ENCODE assay signal across 24 cellular contexts in genomic region chr1:45373573-45373972, GRCh38. TPM values are rescaled to one million over a fixed set of nuclear protein-coding genes. Genes with fewer than 3 reads are reported as not detected.
DNase-seq lines count a peak whose midpoint lies in the region; ATAC-seq, FAIRE-seq and TF ChIP-seq lines count a peak whose summit lies in the region.
"Had no signal": no experiment of that assay in that cellular context is flagged by ENCODE, and none has a peak within 500 bp of the region (broad histone marks: within the 10 kb centered on the region; RNA-seq: fewer than 3 reads in every experiment).

No MANE protein-coding gene starts in this region.

- no peaks in the 10 kb centered on the region for H4K20me1 ChIP-seq in GM12878 (ENCODE audit: control insufficient read depth, insufficient read depth)

- TF ChIP-seq RAD21 in GM12878 (IDR thresholded peaks at IDR 0.05; ENCODE audit: insufficient read depth, low read depth, low read length): no peak

- BruUV-seq in GM12878 (replicated peaks; lab: Mats Ljungman, UMichigan): no TSS peak

- peaks cover 0 to 1% (median 0%) of the 10 kb centered on the region in 7 donors for H3K9me3 Mint-ChIP-seq in CD4-positive, CD25-positive, alpha-beta regulatory T cell
- H3K9me3 Mint-ChIP-seq in IgD-negative memory B cell: no peaks in the 10 kb centered on the region
- H3K9me3 Mint-ChIP-seq in stimulated activated memory B cell treated with anti-CD40 and anti-IgM and Interleukin-4, amounts not matched to agents 10 μg/mL and 1 μg/mL and 100 μg/mL, for 72 hours: no peaks in the 10 kb centered on the region
- H3K9me3 Mint-ChIP-seq in activated T-helper 1 cell treated with anti-CD3 and anti-CD28 coated beads, Interleukin-12 subunit alpha, Interleukin-12 subunit beta, Interleukin-2, Interleukin-4 antibody, amounts not matched to agents 30 ng/mL and 10 ng/mL and 1 ng/mL, durations not matched to agents 14 hours and 24 hours and 36 hours: no peaks in the 10 kb centered on the region
- H3K9me3 Mint-ChIP-seq: T-helper 1 cell treated with Interleukin-12 subunit alpha and Interleukin-12 subunit beta and Interleukin-4 antibody, amounts not matched to agents 30 μg/mL and 1 μg/mL, for 36 hours had no signal

- no peak for DNase-seq in CD4-positive, CD25-positive, alpha-beta regulatory T cell
- DNase-seq in GM12878 (ENCODE audit: low read depth, low spot score) (no peak), NCI-H748 treated with DMSO at 0.1 percent for 48 hours (lab: John Stamatoyannopoulos, UW) (no peak)
- no peak for DNase-seq in activated T-helper 1 cell treated with anti-CD3 and anti-CD28 coated beads, Interleukin-12 subunit alpha, Interleukin-12 subunit beta, Interleukin-2, Interleukin-4 antibody, amounts not matched to agents 30 ng/mL and 10 ng/mL and 1 ng/mL, durations not matched to agents 14 hours and 24 hours and 36 hours (ENCODE audit: low spot score)
- DNase-seq: BE2C, DMS153, Kasumi-1, MV-4-11, NCI-H1105, NCI-H1436 treated with DMSO at 0.1 percent for 48 hours, NCI-H187 treated with DMSO at 0.1 percent for 48 hours, NCI-H774, SIG-M5 had no signal

- peaks cover 5% of the 10 kb centered on the region for H3K36me3 Mint-ChIP-seq in CD4-positive, CD25-positive, alpha-beta regulatory T cell
- peaks cover 2% of the 10 kb centered on the region for H3K36me3 Mint-ChIP-seq in IgD-negative memory B cell
- H3K36me3 Mint-ChIP-seq in stimulated activated memory B cell treated with anti-CD40 and anti-IgM and Interleukin-4, amounts not matched to agents 10 μg/mL and 1 μg/mL and 100 μg/mL, for 72 hours: peaks cover 10% of the 10 kb centered on the region
- no peaks in the 10 kb centered on the region for H3K36me3 Mint-ChIP-seq in activated T-helper 1 cell treated with anti-CD3 and anti-CD28 coated beads, Interleukin-12 subunit alpha, Interleukin-12 subunit beta, Interleukin-2, Interleukin-4 antibody, amounts not matched to agents 30 ng/mL and 10 ng/mL and 1 ng/mL, durations not matched to agents 14 hours and 24 hours and 36 hours (ENCODE audit: low read depth)

- in situ Hi-C loops in GM12878 (cut with MboI): no loop called here

- no peaks in the 10 kb centered on the region for H3K79me2 ChIP-seq in GM12878 (ENCODE audit: control insufficient read depth, insufficient read depth, low read length)

- SMC1A ChIA-PET in GM12878 (lab: Charles Lee; ENCODE audit: uncharacterized antibody, unreplicated experiment): interaction anchor here (0.7 to 2.1 kb wide), 8 partner anchors 8 to 163 kb away, joined by 3 to 17 read pairs (median 3); partner anchors contain the start of gene TESK2

- ATAC-seq in CD4-positive, CD25-positive, alpha-beta regulatory T cell (ENCODE audit: low read depth in 2 of 2): no peak
- peak; percentile 69 for ATAC-seq in GM12878
- ATAC-seq in stimulated activated memory B cell treated with anti-CD40 and anti-IgM and Interleukin-4, amounts not matched to agents 10 μg/mL and 1 μg/mL and 100 μg/mL, for 72 hours: no peak
- no peak for ATAC-seq in GM19023 (IDR thresholded peaks at IDR 0.05; ENCODE audit: unreplicated experiment)
- ATAC-seq: A549, HCT116, K562 had no signal

- H3K4me1 Mint-ChIP-seq in CD4-positive, CD25-positive, alpha-beta regulatory T cell: peaks cover 5 to 22% (median 11%) of the 10 kb centered on the region in 4 donors
- H3K4me1 Mint-ChIP-seq in IgD-negative memory B cell: peaks cover 33 to 38% (median 34%) of the 10 kb centered on the region in 3 donors
- H3K4me1 Mint-ChIP-seq in stimulated activated memory B cell treated with anti-CD40 and anti-IgM and Interleukin-4, amounts not matched to agents 10 μg/mL and 1 μg/mL and 100 μg/mL, for 72 hours: peaks cover 49% of the 10 kb centered on the region
- H3K4me1 Mint-ChIP-seq in activated T-helper 1 cell treated with anti-CD3 and anti-CD28 coated beads, Interleukin-12 subunit alpha, Interleukin-12 subunit beta, Interleukin-2, Interleukin-4 antibody, amounts not matched to agents 30 ng/mL and 10 ng/mL and 1 ng/mL, durations not matched to agents 14 hours and 24 hours and 36 hours (ENCODE audit: low read depth): no peaks in the 10 kb centered on the region

- POLR2A ChIA-PET in GM12878 (lab: Charles Lee): interaction anchor here (0.8 to 1.1 kb wide), 2 partner anchors 9 to 18 kb away, joined by 3 to 4 read pairs; no protein-coding TSS in a partner anchor

- TF ChIP-seq POLR2A in GM12878 (IDR thresholded peaks at IDR 0.05; ENCODE audit: low read depth, low read length): no peak

- H3K9ac ChIP-seq in GM12878 (ENCODE audit: control insufficient read depth, insufficient read depth, low read length): no peak overlapping the region

- H3K36me3 ChIP-seq in CD4-positive, CD25-positive, alpha-beta regulatory T cell (ENCODE audit: control insufficient read depth, insufficient read depth, low read length): no peaks in the 10 kb centered on the region
- H3K36me3 ChIP-seq in GM12878 (ENCODE audit: control insufficient read depth in 2 of 2, insufficient read depth in 2 of 2, low read length in 1 of 2): no peaks in the 10 kb centered on the region
- H3K36me3 ChIP-seq: BE2C had no signal

- H3K27ac Mint-ChIP-seq in CD4-positive, CD25-positive, alpha-beta regulatory T cell: peak overlapping the region in 2 of 3 donors; percentile 18 to 48
- H3K27ac Mint-ChIP-seq in IgD-negative memory B cell: peak overlapping the region in 2 of 3 donors; percentile 30 to 35
- peak overlapping the region; percentile 59 for H3K27ac Mint-ChIP-seq in stimulated activated memory B cell treated with anti-CD40 and anti-IgM and Interleukin-4, amounts not matched to agents 10 μg/mL and 1 μg/mL and 100 μg/mL, for 72 hours
- no peak overlapping the region for H3K27ac Mint-ChIP-seq in activated T-helper 1 cell treated with anti-CD3 and anti-CD28 coated beads, Interleukin-12 subunit alpha, Interleukin-12 subunit beta, Interleukin-2, Interleukin-4 antibody, amounts not matched to agents 30 ng/mL and 10 ng/mL and 1 ng/mL, durations not matched to agents 14 hours and 24 hours and 36 hours
- H3K27ac Mint-ChIP-seq: T-helper 1 cell treated with Interleukin-12 subunit alpha and Interleukin-12 subunit beta and Interleukin-4 antibody, amounts not matched to agents 30 μg/mL and 1 μg/mL, for 36 hours had no signal

- FAIRE-seq in GM12878 (lab: Jason Lieb, UNC): no peak
- FAIRE-seq: A549, K562, RCC 7860 had no signal

- TF ChIP-seq EP300 in GM12878 (IDR thresholded peaks at IDR 0.05; ENCODE audit: borderline replicate concordance in 1 of 2, control insufficient read depth in 1 of 2, low read depth in 2 of 2, low read length in 2 of 2): no peak

- RAD21 ChIA-PET in GM12878 (lab: Charles Lee; ENCODE audit: unreplicated experiment): interaction anchor here (0.5 to 6.2 kb wide), 6 partner anchors 9 to 117 kb away, joined by 3 to 38 read pairs (median 4); partner anchors contain the start of gene TESK2

- H2AFZ ChIP-seq in GM12878 (ENCODE audit: control insufficient read depth, low read depth, low read length): no peak overlapping the region; the same call in 1 of the 2 replicates

- no peaks in the 10 kb centered on the region for H3K9me3 ChIP-seq in CD4-positive, CD25-positive, alpha-beta regulatory T cell (ENCODE audit: control insufficient read depth in 2 of 2, low read length in 2 of 2)
- no peaks in the 10 kb centered on the region; the same call in 2 of the 3 replicates for H3K9me3 ChIP-seq in GM12878 (replicated peaks; ENCODE audit: control insufficient read depth, insufficient read depth, low read length)
- H3K9me3 ChIP-seq: A549, BE2C had no signal

- intact Hi-C loops in GM12878 (cut with micrococcal nuclease; ENCODE audit: unreplicated experiment): no loop called here
- intact Hi-C loops in activated T-helper 1 cell treated with anti-CD3 and anti-CD28 coated beads, Interleukin-12 subunit alpha, Interleukin-12 subunit beta, Interleukin-2, Interleukin-4 antibody, amounts not matched to agents 30 ng/mL and 10 ng/mL and 1 ng/mL, durations not matched to agents 14 hours and 24 hours and 36 hours (cut with micrococcal nuclease): no loop called here

- no peak overlapping the region for H3K4me3 Mint-ChIP-seq in CD4-positive, CD25-positive, alpha-beta regulatory T cell
- peak overlapping the region in 3 of 4 donors; percentile 26 to 56 (median 55) for H3K4me3 Mint-ChIP-seq in IgD-negative memory B cell
- peak overlapping the region; percentile 29 for H3K4me3 Mint-ChIP-seq in stimulated activated memory B cell treated with anti-CD40 and anti-IgM and Interleukin-4, amounts not matched to agents 10 μg/mL and 1 μg/mL and 100 μg/mL, for 72 hours
- no peak overlapping the region for H3K4me3 Mint-ChIP-seq in activated T-helper 1 cell treated with anti-CD3 and anti-CD28 coated beads, Interleukin-12 subunit alpha, Interleukin-12 subunit beta, Interleukin-2, Interleukin-4 antibody, amounts not matched to agents 30 ng/mL and 10 ng/mL and 1 ng/mL, durations not matched to agents 14 hours and 24 hours and 36 hours
- H3K4me3 Mint-ChIP-seq: T-helper 1 cell treated with Interleukin-12 subunit alpha and Interleukin-12 subunit beta and Interleukin-4 antibody, amounts not matched to agents 30 μg/mL and 1 μg/mL, for 36 hours had no signal

- H3K27me3 Mint-ChIP-seq in CD4-positive, CD25-positive, alpha-beta regulatory T cell: no peaks in the 10 kb centered on the region
- H3K27me3 Mint-ChIP-seq in IgD-negative memory B cell: no peaks in the 10 kb centered on the region
- no peaks in the 10 kb centered on the region for H3K27me3 Mint-ChIP-seq in stimulated activated memory B cell treated with anti-CD40 and anti-IgM and Interleukin-4, amounts not matched to agents 10 μg/mL and 1 μg/mL and 100 μg/mL, for 72 hours
- H3K27me3 Mint-ChIP-seq in activated T-helper 1 cell treated with anti-CD3 and anti-CD28 coated beads, Interleukin-12 subunit alpha, Interleukin-12 subunit beta, Interleukin-2, Interleukin-4 antibody, amounts not matched to agents 30 ng/mL and 10 ng/mL and 1 ng/mL, durations not matched to agents 14 hours and 24 hours and 36 hours (ENCODE audit: insufficient read depth): no peaks in the 10 kb centered on the region

- TF ChIP-seq CTCF in GM12878 (IDR thresholded peaks at IDR 0.05 in 2 of 3, conservative IDR thresholded peaks at IDR 0.05 in 1 of 3; ENCODE audit: control insufficient read depth in 2 of 3, extremely low read depth in 1 of 3, insufficient read depth in 1 of 3, low read depth in 3 of 3, low read length in 3 of 3): no peak

- H3K4me1 ChIP-seq in CD4-positive, CD25-positive, alpha-beta regulatory T cell (ENCODE audit: control insufficient read depth, insufficient read depth, low read length, poor library complexity, severe bottlenecking): no peaks in the 10 kb centered on the region
- H3K4me1 ChIP-seq in GM12878 (ENCODE audit: control insufficient read depth, insufficient read depth, low read length): peaks cover 49% of the 10 kb centered on the region
- H3K4me1 ChIP-seq: A549, BE2C had no signal

- no peak overlapping the region for H3K27ac ChIP-seq in CD4-positive, CD25-positive, alpha-beta regulatory T cell (ENCODE audit: insufficient read depth, low read length, poor library complexity, severe bottlenecking)
- H3K27ac ChIP-seq in GM12878 (ENCODE audit: control insufficient read depth, insufficient read depth): peak overlapping the region; percentile 31; the same call in 1 of the 2 replicates
- H3K27ac ChIP-seq: A549, SK-N-MC had no signal

- H3K4me2 ChIP-seq in GM12878 (ENCODE audit: control insufficient read depth, insufficient read depth): peak overlapping the region; percentile 26
- H3K4me2 ChIP-seq: A549 had no signal

- no peak overlapping the region for H3K4me3 ChIP-seq in CD4-positive, CD25-positive, alpha-beta regulatory T cell (ENCODE audit: low read depth, low read length)
- no peak overlapping the region for H3K4me3 ChIP-seq in GM12878
- H3K4me3 ChIP-seq: A549, K562, SK-N-MC had no signal

- CTCF ChIA-PET in GM12878 (lab: Yijun Ruan, JAX): interaction anchor here (0.6 to 4.8 kb wide), 7 partner anchors 9 to 197 kb away, joined by 3 to 21 read pairs (median 7); no protein-coding TSS in a partner anchor

- no peaks in the 10 kb centered on the region for H3K27me3 ChIP-seq in CD4-positive, CD25-positive, alpha-beta regulatory T cell (ENCODE audit: control insufficient read depth, insufficient read depth, low read length)
- no peaks in the 10 kb centered on the region for H3K27me3 ChIP-seq in GM12878 (replicated peaks in 1 of 2; ENCODE audit: control insufficient read depth in 2 of 2, insufficient read depth in 2 of 2, low read length in 1 of 2)
- H3K27me3 ChIP-seq: BE2C had no signal

RNA-seq across cellular contexts. Expression of gene MUTYH, which starts 33.3 kb away (rescaled TPM):
- total RNA-seq in CD4-positive, CD25-positive, alpha-beta regulatory T cell: 75.2 TPM
- polyA plus RNA-seq in CD4-positive, CD25-positive, alpha-beta regulatory T cell: 10 to 100 TPM; 11.3 to 25.4 (median 19.7) TPM
- 21.1 TPM for polyA plus RNA-seq in IgD-negative memory B cell
- total RNA-seq in GM12878 (2013; cell fraction: nucleolus; rRNA removed): 41.4 and 50.2 TPM in 2 replicates
- total RNA-seq in GM12878 (2014; rRNA removed): 34.3 and 34.6 TPM in 2 replicates
- 17.5 and 20.0 TPM in 2 replicates for total RNA-seq in GM12878 (2014; rRNA removed; fragmentation: Illumina TruSeq; extraction: Trizol)
- total RNA-seq in GM12878 (2021): 37.7 and 38.0 TPM in 2 replicates
- polyA plus RNA-seq in GM12878 (2011; ENCODE audit: low read depth): 18.8 TPM
- 17.5 and 25.7 TPM in 2 replicates for polyA plus RNA-seq in GM12878 (2011; rRNA removed)
- polyA plus RNA-seq in GM12878 (2011; cell fraction: cytosol; rRNA removed): 25.0 and 40.1 TPM in 2 replicates
- 148 and 169 TPM in 2 replicates for polyA plus RNA-seq in GM12878 (2011; cell fraction: nucleus; rRNA removed)
- 15.6 and 18.0 TPM in 2 replicates for polyA plus RNA-seq in GM12878 (2012)
- polyA plus RNA-seq in GM12878 (2014; fragmentation: Illumina TruSeq; extraction: Trizol): 16.4 and 23.1 TPM in 2 replicates
- polyA plus RNA-seq in GM12878 (2014; fragmentation: Nextera tagmentation; extraction: Ambion mirVana): 10 to 100 TPM in 1 of 2 experiments, 1 to 10 TPM in 1; 2.5 to 10.5 TPM
- 41.5 and 42.7 TPM in 2 replicates for polyA plus RNA-seq in GM12878 (2014; rRNA removed)
- polyA plus RNA-seq in GM12878 (2016; fragmentation: Nextera tagmentation; extraction: Ambion mirVana): 10 to 100 TPM; 38.1 to 42.0 TPM
- 17.8 and 22.5 TPM in 2 replicates for polyA minus RNA-seq in GM12878 (2011; rRNA and poly(A)+ RNA removed)
- 4.5 and 10.2 TPM in 2 replicates for polyA minus RNA-seq in GM12878 (2011; cell fraction: cytosol; rRNA and poly(A)+ RNA removed)
- 14.3 and 29.4 TPM in 2 replicates for polyA minus RNA-seq in GM12878 (2011; cell fraction: nucleus; rRNA and poly(A)+ RNA removed)
- total RNA-seq in activated T-helper 1 cell treated with anti-CD3 and anti-CD28 coated beads, Interleukin-12 subunit alpha, Interleukin-12 subunit beta, Interleukin-2, Interleukin-4 antibody, amounts not matched to agents 30 ng/mL and 10 ng/mL and 1 ng/mL, durations not matched to agents 14 hours and 24 hours and 36 hours: 53.4 and 55.9 TPM in 2 replicates

RNA-seq across cellular contexts. Expression of gene TOE1, which starts 33.6 kb away (rescaled TPM):
- total RNA-seq in CD4-positive, CD25-positive, alpha-beta regulatory T cell: 48.7 TPM
- polyA plus RNA-seq in CD4-positive, CD25-positive, alpha-beta regulatory T cell: 10 to 100 TPM; 12.1 to 16.5 (median 14.7) TPM
- polyA plus RNA-seq in IgD-negative memory B cell: 18.6 TPM
- total RNA-seq in GM12878 (2013; cell fraction: nucleolus; rRNA removed): 10.9 and 15.9 TPM in 2 replicates
- 33.0 TPM in 2 replicates for total RNA-seq in GM12878 (2014; rRNA removed)
- 21.2 and 22.7 TPM in 2 replicates for total RNA-seq in GM12878 (2014; rRNA removed; fragmentation: Illumina TruSeq; extraction: Trizol)
- 22.3 and 23.2 TPM in 2 replicates for total RNA-seq in GM12878 (2021)
- 10.5 TPM for polyA plus RNA-seq in GM12878 (2011; ENCODE audit: low read depth)
- 13.1 and 24.3 TPM in 2 replicates for polyA plus RNA-seq in GM12878 (2011; rRNA removed)
- 32.7 and 40.1 TPM in 2 replicates for polyA plus RNA-seq in GM12878 (2011; cell fraction: cytosol; rRNA removed)
- 42.8 and 43.2 TPM in 2 replicates for polyA plus RNA-seq in GM12878 (2011; cell fraction: nucleus; rRNA removed)
- 10.9 and 14.8 TPM in 2 replicates for polyA plus RNA-seq in GM12878 (2012)
- 34.4 and 36.6 TPM in 2 replicates for polyA plus RNA-seq in GM12878 (2014; fragmentation: Illumina TruSeq; extraction: Trizol)
- polyA plus RNA-seq in GM12878 (2014; fragmentation: Nextera tagmentation; extraction: Ambion mirVana): 10 to 100 TPM; 33.5 to 38.0 TPM
- polyA plus RNA-seq in GM12878 (2014; rRNA removed): 30.5 and 34.9 TPM in 2 replicates
- 10 to 100 TPM; 34.6 TPM for polyA plus RNA-seq in GM12878 (2016; fragmentation: Nextera tagmentation; extraction: Ambion mirVana)
- polyA minus RNA-seq in GM12878 (2011; rRNA and poly(A)+ RNA removed): 33.0 and 34.6 TPM in 2 replicates
- polyA minus RNA-seq in GM12878 (2011; cell fraction: cytosol; rRNA and poly(A)+ RNA removed): 12.3 and 15.8 TPM in 2 replicates
- polyA minus RNA-seq in GM12878 (2011; cell fraction: nucleus; rRNA and poly(A)+ RNA removed): 24.3 and 39.1 TPM in 2 replicates
- 39.1 and 41.4 TPM in 2 replicates for total RNA-seq in activated T-helper 1 cell treated with anti-CD3 and anti-CD28 coated beads, Interleukin-12 subunit alpha, Interleukin-12 subunit beta, Interleukin-2, Interleukin-4 antibody, amounts not matched to agents 30 ng/mL and 10 ng/mL and 1 ng/mL, durations not matched to agents 14 hours and 24 hours and 36 hours

RNA-seq across cellular contexts. Expression of gene HPDL, which starts 46.9 kb away (rescaled TPM):
- total RNA-seq in CD4-positive, CD25-positive, alpha-beta regulatory T cell: not detected
- polyA plus RNA-seq in CD4-positive, CD25-positive, alpha-beta regulatory T cell: 1 to 10 TPM in 2 of 4 donors, under 1 TPM in 1, not detected in 1; 0.39 to 1.2 (median 1.0) TPM
- 1.3 TPM for polyA plus RNA-seq in IgD-negative memory B cell
- total RNA-seq in GM12878 (2013; cell fraction: nucleolus; rRNA removed): 10.5 and 11.8 TPM in 2 replicates
- 61.0 and 75.5 TPM in 2 replicates for total RNA-seq in GM12878 (2014; rRNA removed)
- 11.5 and 14.4 TPM in 2 replicates for total RNA-seq in GM12878 (2014; rRNA removed; fragmentation: Illumina TruSeq; extraction: Trizol)
- total RNA-seq in GM12878 (2021): 54.6 and 60.2 TPM in 2 replicates
- 4.0 TPM for polyA plus RNA-seq in GM12878 (2011; ENCODE audit: low read depth)
- 0.89 and 3.4 TPM in 2 replicates for polyA plus RNA-seq in GM12878 (2011; rRNA removed)
- 4.1 and 9.4 TPM in 2 replicates for polyA plus RNA-seq in GM12878 (2011; cell fraction: cytosol; rRNA removed)
- 10.7 and 15.0 TPM in 2 replicates for polyA plus RNA-seq in GM12878 (2011; cell fraction: nucleus; rRNA removed)
- 10.4 and 12.2 TPM in 2 replicates for polyA plus RNA-seq in GM12878 (2012)
- polyA plus RNA-seq in GM12878 (2014; fragmentation: Illumina TruSeq; extraction: Trizol): 3.4 and 9.1 TPM in 2 replicates
- 1 to 10 TPM; 1.3 to 3.6 TPM for polyA plus RNA-seq in GM12878 (2014; fragmentation: Nextera tagmentation; extraction: Ambion mirVana)
- polyA plus RNA-seq in GM12878 (2014; rRNA removed): 49.2 and 60.4 TPM in 2 replicates
- 10 to 100 TPM; 55.0 to 57.9 TPM for polyA plus RNA-seq in GM12878 (2016; fragmentation: Nextera tagmentation; extraction: Ambion mirVana)
- polyA minus RNA-seq in GM12878 (2011; rRNA and poly(A)+ RNA removed): 2.0 and 4.4 TPM in 2 replicates
- 4.5 and 5.7 TPM in 2 replicates for polyA minus RNA-seq in GM12878 (2011; cell fraction: cytosol; rRNA and poly(A)+ RNA removed)
- polyA minus RNA-seq in GM12878 (2011; cell fraction: nucleus; rRNA and poly(A)+ RNA removed): 6.6 and 13.0 TPM in 2 replicates
- 31.0 and 34.8 TPM in 2 replicates for total RNA-seq in activated T-helper 1 cell treated with anti-CD3 and anti-CD28 coated beads, Interleukin-12 subunit alpha, Interleukin-12 subunit beta, Interleukin-2, Interleukin-4 antibody, amounts not matched to agents 30 ng/mL and 10 ng/mL and 1 ng/mL, durations not matched to agents 14 hours and 24 hours and 36 hours
- total RNA-seq: H4, K562, M059J had no signal
- polyA plus RNA-seq: K562 had no signal

Comparison
In these comparisons a context has a peak if more than half of its experiments do, and no peak if none do; other contexts are left out.
1. H3K4me3 Mint-ChIP-seq: peak in IgD-negative memory B cell (3 of 4) and stimulated activated memory B cell treated with anti-CD40 and anti-IgM and Interleukin-4, amounts not matched to agents 10 μg/mL and 1 μg/mL and 100 μg/mL, for 72 hours (single experiment); none in CD4-positive, CD25-positive, alpha-beta regulatory T cell (0 of 4) and activated T-helper 1 cell treated with anti-CD3 and anti-CD28 coated beads, Interleukin-12 subunit alpha, Interleukin-12 subunit beta, Interleukin-2, Interleukin-4 antibody, amounts not matched to agents 30 ng/mL and 10 ng/mL and 1 ng/mL, durations not matched to agents 14 hours and 24 hours and 36 hours (single experiment).
2. RNA of gene HPDL, which starts 46.9 kb away (total RNA-seq): 10.5 to 75.5 TPM in GM12878 and 31.0 to 34.8 TPM in activated T-helper 1 cell treated with anti-CD3 and anti-CD28 coated beads, Interleukin-12 subunit alpha, Interleukin-12 subunit beta, Interleukin-2, Interleukin-4 antibody, amounts not matched to agents 30 ng/mL and 10 ng/mL and 1 ng/mL, durations not matched to agents 14 hours and 24 hours and 36 hours; not detected in CD4-positive, CD25-positive, alpha-beta regulatory T cell (single experiment); every median in the first group is over 10 times any median in the second.